Comparison of ENCODE assay signal across 8 cellular contexts in the genomic region with DNA sequence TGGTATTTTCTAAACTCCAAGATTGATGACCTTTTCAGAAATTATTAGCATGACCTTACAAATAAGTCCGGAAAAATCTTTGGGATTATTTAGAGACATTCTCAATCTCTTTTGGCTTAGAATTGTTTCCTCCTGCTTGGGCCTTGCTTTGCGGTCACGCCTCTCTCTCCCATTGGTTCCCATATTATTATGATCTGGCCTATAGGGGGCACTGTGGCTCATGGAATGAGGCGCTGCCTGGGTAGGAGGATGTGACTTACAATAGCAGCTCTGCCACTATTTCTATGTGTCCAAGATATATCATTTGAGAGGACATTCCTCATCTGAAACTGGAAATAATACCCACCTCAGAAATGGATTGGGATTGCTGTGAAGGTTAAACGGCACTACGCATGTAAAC.
DNase-seq lines count a peak whose midpoint lies in the region; ATAC-seq, FAIRE-seq and TF ChIP-seq lines count a peak whose summit lies in the region.

No MANE protein-coding gene starts in this region.

- no peak overlapping the region for H3K4me2 ChIP-seq in K562 (ENCODE audit: insufficient read depth, low read length)
- no peak overlapping the region for H3K4me2 ChIP-seq in neural cell (ENCODE audit: low read length)

- no peaks in the 10 kb centered on the region for H3F3A ChIP-seq in neural cell (ENCODE audit: insufficient read depth, low read length, poor library complexity, severe bottlenecking)

- TF ChIP-seq RAD21 in K562 (CRISPR knock-in tag; conservative IDR thresholded peaks at IDR 0.05 in 1 of 2, IDR thresholded peaks at IDR 0.05 in 1 of 2): peak; percentile 9 to 28; a peak in 1 of 4 replicates
- peak; percentile 67 for TF ChIP-seq RAD21 in neural cell (conservative IDR thresholded peaks at IDR 0.05)

- H3K27ac ChIP-seq in K562 (ENCODE audit: extremely low read depth, low read depth, low read length) (no peak overlapping the region), neural cell (ENCODE audit: low read length) (no peak overlapping the region)

- peak; percentile 34 to 51 (median 45); a peak in 5 of 6 replicates for TF ChIP-seq CTCF in K562 (IDR thresholded peaks at IDR 0.05 in 2 of 3, conservative IDR thresholded peaks at IDR 0.05 in 1 of 3; ENCODE audit: insufficient read depth in 2 of 3, low read depth in 1 of 3, low read length in 3 of 3)
- peak; percentile 59 for TF ChIP-seq CTCF in neural cell (IDR thresholded peaks at IDR 0.05; ENCODE audit: poor library complexity, severe bottlenecking)

- H3K27me3 ChIP-seq in K562 (ENCODE audit: control insufficient read depth in 2 of 2, insufficient read depth in 2 of 2, low read length in 2 of 2) (no peaks in the 10 kb centered on the region), neural cell (ENCODE audit: insufficient read depth, low read depth, low read length) (no peaks in the 10 kb centered on the region)

- POLR2A ChIA-PET in K562 (lab: Yijun Ruan, JAX): no interaction called here

- peak; percentile 51 for ATAC-seq in GM18499 (IDR thresholded peaks at IDR 0.05; ENCODE audit: insufficient read depth, unreplicated experiment)
- ATAC-seq in K562: peak; percentile 88
- no peak for ATAC-seq in HG02763 (IDR thresholded peaks at IDR 0.05; ENCODE audit: unreplicated experiment)

- CTCF ChIA-PET in K562 (lab: Yijun Ruan, JAX; ENCODE audit: low intra/inter-chr PET ratio): no interaction called here

- H2AFZ ChIP-seq in K562 (ENCODE audit: low read depth, low read length) (no peak overlapping the region), neural cell (ENCODE audit: low read depth, low read length) (no peak overlapping the region)

- no peaks in the 10 kb centered on the region for H3K4me1 ChIP-seq in K562 (replicated peaks in 1 of 2; ENCODE audit: control insufficient read depth in 2 of 2, insufficient read depth in 2 of 2, low read length in 2 of 2)

- H3K79me2 ChIP-seq in K562 (ENCODE audit: control insufficient read depth, insufficient read depth, low read length): no peaks in the 10 kb centered on the region
- no peaks in the 10 kb centered on the region for H3K79me2 ChIP-seq in neural cell (replicated peaks; ENCODE audit: insufficient read depth, low read length)

- no peak overlapping the region for H3K4me3 Mint-ChIP-seq in T-helper 2 cell treated with Interferon-gamma antibody and Interleukin-4, amounts not matched to agents 5 μg/mL and 100 μg/mL, for 36 hours

- TF ChIP-seq EP300 in K562 (IDR thresholded peaks at IDR 0.05; ENCODE audit: low read length) (no peak), neural cell (conservative IDR thresholded peaks at IDR 0.05; ENCODE audit: poor library complexity, severe bottlenecking) (no peak)

- H3K4me3 ChIP-seq in K562 (no peak overlapping the region), neural cell (ENCODE audit: low read length) (no peak overlapping the region)

- no peaks in the 10 kb centered on the region for H3K9me2 ChIP-seq in neural cell (ENCODE audit: insufficient read depth, low read length)

- H4K20me1 ChIP-seq in K562 (replicated peaks; ENCODE audit: control insufficient read depth, insufficient read depth, low read length): no peaks in the 10 kb centered on the region
- no peaks in the 10 kb centered on the region for H4K20me1 ChIP-seq in neural cell (ENCODE audit: insufficient read depth)

- BruUV-seq in K562 (replicated peaks; lab: Mats Ljungman, UMichigan): no TSS peak

- no peaks in the 10 kb centered on the region for H3K9me1 ChIP-seq in K562 (ENCODE audit: control insufficient read depth, insufficient read depth, low read length)

- 2% methylated on average over 6 of the region's 6 CpGs for WGBS in K562 (ENCODE audit: insufficient coverage, low coverage, missing lambda C conversion rate)

- H3K27ac Mint-ChIP-seq in T-helper 2 cell treated with Interferon-gamma antibody and Interleukin-4, amounts not matched to agents 5 μg/mL and 100 μg/mL, for 36 hours: no peak overlapping the region

- H3K9ac ChIP-seq in K562 (ENCODE audit: insufficient read depth in 1 of 2, low read depth in 2 of 2, low read length in 2 of 2) (no peak overlapping the region), neural cell (ENCODE audit: low read length) (no peak overlapping the region)

- no peaks in the 10 kb centered on the region for H3K9me3 ChIP-seq in K562 (replicated peaks; ENCODE audit: control insufficient read depth, insufficient read depth, low read depth, low read length)
- no peaks in the 10 kb centered on the region for H3K9me3 ChIP-seq in neural cell (ENCODE audit: low read length)

- peaks cover 6% of the 10 kb centered on the region for H3K4me1 Mint-ChIP-seq in T-helper 2 cell treated with Interferon-gamma antibody and Interleukin-4, amounts not matched to agents 5 μg/mL and 100 μg/mL, for 36 hours (ENCODE audit: low read depth)

- intact Hi-C loops in K562 (cut with micrococcal nuclease): no loop called here

- TF ChIP-seq POLR2A in K562 (conservative IDR thresholded peaks at IDR 0.05): no peak

- FAIRE-seq in K562 (lab: Jason Lieb, UNC): peak; percentile 49

- H3K36me3 Mint-ChIP-seq in T-helper 2 cell treated with Interferon-gamma antibody and Interleukin-4, amounts not matched to agents 5 μg/mL and 100 μg/mL, for 36 hours (ENCODE audit: low read depth): no peaks in the 10 kb centered on the region

- peaks cover 2% of the 10 kb centered on the region for H3K27me3 Mint-ChIP-seq in T-helper 2 cell treated with Interferon-gamma antibody and Interleukin-4, amounts not matched to agents 5 μg/mL and 100 μg/mL, for 36 hours (ENCODE audit: low read depth)

- DNase-seq in COLO668 (lab: John Stamatoyannopoulos, UW; ENCODE audit: unreplicated experiment) (peak; percentile 43), NCI-H1105 treated with DMSO at 0.1 percent for 48 hours (lab: John Stamatoyannopoulos, UW) (peak; percentile 59), K562 (ENCODE audit: extremely low read depth in 1 of 4, low spot score in 3 of 4) (peak; percentile 43 to 69 (median 64)), DMS114 treated with DMSO at 0.1 percent for 48 hours (lab: John Stamatoyannopoulos, UW; ENCODE audit: unreplicated experiment) (no peak)
- DNase-seq in T-helper 2 cell treated with Interferon-gamma antibody and Interleukin-4, amounts not matched to agents 5 μg/mL and 100 μg/mL, for 36 hours (ENCODE audit: low spot score): no peak

- in situ Hi-C loops in K562 (cut with MboI): loop anchor here (10.0 kb wide), 1 partner anchor 738 kb away; no protein-coding TSS in a partner anchor

- H3K9me3 Mint-ChIP-seq in T-helper 2 cell treated with Interferon-gamma antibody and Interleukin-4, amounts not matched to agents 5 μg/mL and 100 μg/mL, for 36 hours: no peaks in the 10 kb centered on the region

- no peaks in the 10 kb centered on the region for H3K36me3 ChIP-seq in K562 (ENCODE audit: control insufficient read depth, insufficient read depth, low read length)
- no peaks in the 10 kb centered on the region for H3K36me3 ChIP-seq in neural cell (ENCODE audit: insufficient read depth, low read length)

TF ChIP-seq in K562, 482 proteins besides CTCF, POLR2A, EP300 and RAD21:
- TF ChIP-seq E2F4 (CRISPR knock-in tag; IDR thresholded peaks at IDR 0.05; ENCODE audit: low read depth) (no peak), NFYB (IDR thresholded peaks at IDR 0.05; ENCODE audit: extremely low read depth, insufficient read length) (peak; percentile 26)
TF ChIP-seq in K562: peak in this region for 1.

TF ChIP-seq in neural cell, 6 proteins besides CTCF, POLR2A, EP300 and RAD21:
- TF ChIP-seq EZH2 (IDR thresholded peaks at IDR 0.05; ENCODE audit: borderline replicate concordance, insufficient read depth, low read length, poor library complexity, severe bottlenecking): no peak
- peak; percentile 58 for TF ChIP-seq SMC3 (conservative IDR thresholded peaks at IDR 0.05; ENCODE audit: poor library complexity)
- no peak for TF ChIP-seq TAF1 (IDR thresholded peaks at IDR 0.05; ENCODE audit: low read depth)
- TF ChIP-seq REST (IDR thresholded peaks at IDR 0.05; ENCODE audit: borderline replicate concordance): no peak
- no peak for TF ChIP-seq POLR2AphosphoS5 (IDR thresholded peaks at IDR 0.05)

Comparison
In these comparisons a context has a peak if more than half of its experiments do, and no peak if none do; other contexts are left out.
1. DNase-seq: peak in COLO668 (single experiment), NCI-H1105 treated with DMSO at 0.1 percent for 48 hours (single experiment) and K562 (4 of 4); none in T-helper 2 cell treated with Interferon-gamma antibody and Interleukin-4, amounts not matched to agents 5 μg/mL and 100 μg/mL, for 36 hours (single experiment) and DMS114 treated with DMSO at 0.1 percent for 48 hours (single experiment).